8 cellular contexts compared by ENCODE assay signal in genomic region chr11:67022341-67022933, GRCh38. TPM values are rescaled to one million over a fixed set of nuclear protein-coding genes. Genes with fewer than 3 reads are reported as not detected.
DNase-seq lines count a peak whose midpoint lies in the region; ATAC-seq, FAIRE-seq and TF ChIP-seq lines count a peak whose summit lies in the region.

No MANE protein-coding gene starts in this region.

- H4K20me1 ChIP-seq in K562 (replicated peaks; ENCODE audit: control insufficient read depth, insufficient read depth, low read length) (no peaks in the 10 kb centered on the region), OCI-LY7 (ENCODE audit: insufficient read depth, low read length) (no peaks in the 10 kb centered on the region)

- TF ChIP-seq EP300 in A549 (IDR thresholded peaks at IDR 0.05) (no peak), K562 (IDR thresholded peaks at IDR 0.05; ENCODE audit: low read length) (no peak)

- BruUV-seq in K562 (replicated peaks; lab: Mats Ljungman, UMichigan) (no TSS peak), OCI-LY7 (replicated peaks; lab: Mats Ljungman, UMichigan) (no TSS peak)

- H3K9ac ChIP-seq in HUES48 (ENCODE audit: low read depth, low read length) (no peak overlapping the region), K562 (ENCODE audit: insufficient read depth in 1 of 2, low read depth in 2 of 2, low read length in 2 of 2) (no peak overlapping the region)

- 56% methylated on average over 18 of the region's 20 CpGs for WGBS in A549 (ENCODE audit: missing lambda C conversion rate)
- WGBS in K562 (ENCODE audit: insufficient coverage, low coverage, missing lambda C conversion rate): 53% methylated on average over 19 of the region's 20 CpGs
- 17% methylated on average over 20 of the region's 20 CpGs for WGBS in urinary bladder

- no peak overlapping the region for H2AFZ ChIP-seq in K562 (ENCODE audit: low read depth, low read length)
- no peak overlapping the region for H2AFZ ChIP-seq in OCI-LY7 (ENCODE audit: low read length)

- H3K4me2 ChIP-seq in A549 (peak overlapping the region; percentile 96), K562 (ENCODE audit: insufficient read depth, low read length) (no peak overlapping the region), OCI-LY7 (ENCODE audit: low read length) (no peak overlapping the region)

- POLR2A ChIA-PET in A549 (lab: Yijun Ruan, JAX) (interaction anchor here (1.4 to 1.8 kb wide), 2 partner anchors 10 to 179 kb away, joined by 4 to 6 read pairs; partner anchors contain the start of gene RCE1), K562 (lab: Yijun Ruan, JAX) (interaction anchor here (0.9 kb wide), 1 partner anchor 216 kb away, joined by 3 read pairs; no protein-coding TSS in a partner anchor), OCI-LY7 (lab: Charles Lee) (no interaction called here)

- H3K4me3 ChIP-seq in A549 (peak overlapping the region; percentile 66; the same call in 2 of the 3 replicates), HUES48 (ENCODE audit: low read depth, low read length) (peak overlapping the region; percentile 61), K562 (no peak overlapping the region), left lung (peak overlapping the region in 1 of 2 donors; percentile 17), urinary bladder (ENCODE audit: low read depth, low read length) (peak overlapping the region; percentile 44), OCI-LY7 (ENCODE audit: low read depth, low read length, poor library complexity, severe bottlenecking) (no peak overlapping the region)

- intact Hi-C loops in K562 (cut with micrococcal nuclease) (no loop called here), left lung (cut with DNase I) (no loop called here), OCI-LY7 (cut with micrococcal nuclease; ENCODE audit: unreplicated experiment) (no loop called here)

- peak in 1 of 2 experiments; percentile 15; a peak in 3 of 6 replicates for ATAC-seq in A549
- no peak for ATAC-seq in K562
- ATAC-seq in left lung: peak; percentile 34
- ATAC-seq in GM18909 (IDR thresholded peaks at IDR 0.05; ENCODE audit: poor library complexity, unreplicated experiment): no peak

- DNase-seq in A549 (ENCODE audit: low read depth in 1 of 2, low spot score in 1 of 2): peak in 1 of 2 experiments; percentile 45
- no peak for DNase-seq in K562 (ENCODE audit: extremely low read depth in 1 of 4, low spot score in 3 of 4)
- DNase-seq in left lung: no peak
- DNase-seq in stimulated activated naive CD4-positive, alpha-beta T cell treated with Interleukin-2 at 50 U/mL for 16 hours (lab: John Stamatoyannopoulos, UW): no peak
- DNase-seq in OCI-LY7 (ENCODE audit: low spot score): no peak

- CTCF ChIA-PET in A549 (lab: Yijun Ruan, JAX): interaction anchor here (0.6 to 10.6 kb wide), 33 partner anchors 8 to 297 kb away, joined by 3 to 67 read pairs (median 5); partner anchors contain the start of gene RCE1
- CTCF ChIA-PET in K562 (lab: Yijun Ruan, JAX; ENCODE audit: low intra/inter-chr PET ratio): interaction anchor here (0.6 to 0.9 kb wide), 3 partner anchors 140 to 327 kb away, joined by 3 to 5 read pairs (median 3); no protein-coding TSS in a partner anchor
- CTCF ChIA-PET in OCI-LY7 (lab: Charles Lee; ENCODE audit: unreplicated experiment): interaction anchor here (0.6 kb wide), 2 partner anchors 41 to 63 kb away, joined by 6 to 7 read pairs; no protein-coding TSS in a partner anchor

- in situ Hi-C loops in K562 (cut with MboI): no loop called here

- H3K36me3 ChIP-seq in HUES48 (ENCODE audit: control insufficient read depth, insufficient read depth, low read length): no peaks in the 10 kb centered on the region
- no peaks in the 10 kb centered on the region for H3K36me3 ChIP-seq in K562 (ENCODE audit: control insufficient read depth, insufficient read depth, low read length)
- no peaks in the 10 kb centered on the region for H3K36me3 ChIP-seq in left lung
- no peaks in the 10 kb centered on the region for H3K36me3 ChIP-seq in urinary bladder (ENCODE audit: insufficient read depth)
- no peaks in the 10 kb centered on the region for H3K36me3 ChIP-seq in OCI-LY7 (ENCODE audit: insufficient read depth, low read length)

- no peak for TF ChIP-seq RAD21 in A549 (conservative IDR thresholded peaks at IDR 0.05 in 1 of 2, IDR thresholded peaks at IDR 0.05 in 1 of 2)
- no peak for TF ChIP-seq RAD21 in K562 (CRISPR knock-in tag; conservative IDR thresholded peaks at IDR 0.05 in 1 of 2, IDR thresholded peaks at IDR 0.05 in 1 of 2)

- no peaks in the 10 kb centered on the region for H3K9me2 ChIP-seq in OCI-LY7 (ENCODE audit: insufficient read depth, low read length)

- H3K9me3 ChIP-seq in A549 (no peaks in the 10 kb centered on the region), HUES48 (ENCODE audit: control insufficient read depth, insufficient read depth, low read length) (no peaks in the 10 kb centered on the region), K562 (replicated peaks; ENCODE audit: control insufficient read depth, insufficient read depth, low read depth, low read length) (no peaks in the 10 kb centered on the region), left lung (no peaks in the 10 kb centered on the region), OCI-LY7 (ENCODE audit: low read length) (no peaks in the 10 kb centered on the region)

- H3K9me1 ChIP-seq in K562 (ENCODE audit: control insufficient read depth, insufficient read depth, low read length): no peaks in the 10 kb centered on the region

- H3K4me1 ChIP-seq in A549: peaks cover 24% of the 10 kb centered on the region
- peaks cover 5% of the 10 kb centered on the region; the same call in 1 of the 2 replicates for H3K4me1 ChIP-seq in HUES48 (ENCODE audit: control insufficient read depth, insufficient read depth, low read length)
- peaks cover 0 to 19% of the 10 kb centered on the region in 2 experiments; a peak in 2 of 5 replicates for H3K4me1 ChIP-seq in K562 (replicated peaks in 1 of 2; ENCODE audit: control insufficient read depth in 2 of 2, insufficient read depth in 2 of 2, low read length in 2 of 2)
- peaks cover 12 to 21% of the 10 kb centered on the region in 2 donors for H3K4me1 ChIP-seq in left lung
- peaks cover 1% of the 10 kb centered on the region for H3K4me1 ChIP-seq in urinary bladder (ENCODE audit: insufficient read depth)
- H3K4me1 ChIP-seq in OCI-LY7 (ENCODE audit: insufficient read depth, low read length, poor library complexity, severe bottlenecking): peaks cover 25% of the 10 kb centered on the region

- no peaks in the 10 kb centered on the region for H3K79me2 ChIP-seq in K562 (ENCODE audit: control insufficient read depth, insufficient read depth, low read length)
- H3K79me2 ChIP-seq in OCI-LY7 (ENCODE audit: insufficient read depth, low read depth, low read length): no peaks in the 10 kb centered on the region

- FAIRE-seq in A549 (lab: Jason Lieb, UNC) (no peak), K562 (lab: Jason Lieb, UNC) (peak; percentile 19)

- no peak for TF ChIP-seq CTCF in A549 (IDR thresholded peaks at IDR 0.05)
- no peak for TF ChIP-seq CTCF in K562 (IDR thresholded peaks at IDR 0.05 in 2 of 3, conservative IDR thresholded peaks at IDR 0.05 in 1 of 3; ENCODE audit: insufficient read depth in 2 of 3, low read depth in 1 of 3, low read length in 3 of 3)
- TF ChIP-seq CTCF in left lung (IDR thresholded peaks at IDR 0.05): no peak
- no peak for TF ChIP-seq CTCF in OCI-LY7 (conservative IDR thresholded peaks at IDR 0.05; ENCODE audit: low read length)

- peaks cover 39% of the 10 kb centered on the region for H3K27me3 ChIP-seq in HUES48 (ENCODE audit: control insufficient read depth, insufficient read depth, low read length)
- peaks cover 4 to 12% of the 10 kb centered on the region in 2 experiments; a peak in 1 of 5 replicates for H3K27me3 ChIP-seq in K562 (ENCODE audit: control insufficient read depth in 2 of 2, insufficient read depth in 2 of 2, low read length in 2 of 2)
- H3K27me3 ChIP-seq in left lung: peaks cover 20 to 62% of the 10 kb centered on the region in 2 donors

- H3K27ac ChIP-seq in A549: peak overlapping the region; percentile 72 to 87; a peak in 5 of 6 replicates
- H3K27ac ChIP-seq in HUES48 (ENCODE audit: low read depth, low read length): no peak overlapping the region
- H3K27ac ChIP-seq in K562 (ENCODE audit: extremely low read depth, low read depth, low read length): no peak overlapping the region
- no peak overlapping the region for H3K27ac ChIP-seq in left lung
- H3K27ac ChIP-seq in urinary bladder (ENCODE audit: low read depth): no peak overlapping the region
- no peak overlapping the region for H3K27ac ChIP-seq in OCI-LY7 (ENCODE audit: low read depth, low read length, poor library complexity, severe bottlenecking)

- TF ChIP-seq POLR2A in A549 (IDR thresholded peaks at IDR 0.05; ENCODE audit: low read length) (no peak), K562 (conservative IDR thresholded peaks at IDR 0.05) (no peak)

RNA-seq across cellular contexts. Expression of gene SYT12, which starts 0.5 kb away (rescaled TPM):
- polyA plus RNA-seq in A549 (2011; rRNA removed) (1.4 and 2.4 TPM in 2 replicates), A549 (2017; fragmentation: RNase III; extraction: RNeasy Plus Mini Kit Qiagen cat#74134 plus additional on column Dnase treatment) (6.6 to 10.6 TPM (median 9.6 TPM) in 3 replicates), K562 (2011; rRNA removed) (0.01 and 0.03 TPM in 2 replicates), K562 (2014; fragmentation: Illumina TruSeq; extraction: Trizol) (0.03 TPM in 1 of 2 replicates, not detected in the other), K562 (2014; fragmentation: Nextera tagmentation; extraction: Ambion mirVana) (not detected), K562 (2014; rRNA removed) (0.03 and 0.07 TPM in 2 replicates), urinary bladder (0.20 TPM)
- 2.7 and 4.7 TPM in 2 replicates for polyA plus RNA-seq in A549 (2012; cell fraction: cytosol; rRNA removed)
- 7.3 and 8.2 TPM in 2 replicates for polyA plus RNA-seq in A549 (2012; cell fraction: nucleus; rRNA removed)
- 1.7 and 2.3 TPM in 2 replicates for polyA minus RNA-seq in A549 (2011; rRNA and poly(A)+ RNA removed)
- total RNA-seq in K562 (2011; cell fraction: chromatin; rRNA removed; ENCODE audit: low replicate concordance): 0.14 and 0.32 TPM in 2 replicates
- total RNA-seq in K562 (2011; cell fraction: nucleolus; rRNA removed): 0.13 and 0.17 TPM in 2 replicates
- total RNA-seq in K562 (2011; cell fraction: nucleoplasm; rRNA removed): 0.15 TPM in 1 of 2 replicates, not detected in the other
- total RNA-seq in K562 (2014; rRNA removed) (not detected in 2 replicates), K562 (2014; rRNA removed; fragmentation: Illumina TruSeq; extraction: Trizol) (0.11 TPM in 1 of 2 replicates, not detected in the other), K562 (2015; rRNA removed; fragmentation: Illumina TruSeq; extraction: Trizol) (0.11 TPM in 1 of 2 replicates, not detected in the other), K562 (2021) (not detected in 2 replicates), left lung (under 1 TPM in 1 of 2 donors, not detected in 1; 0.61 TPM), urinary bladder (0.26 TPM), OCI-LY7 (2022) (0.72 and 0.87 TPM in 2 replicates)
- polyA plus RNA-seq in K562 (2011; cell fraction: cytosol; rRNA removed): 0.01 and 0.04 TPM in 2 replicates
- 0.04 and 0.13 TPM in 2 replicates for polyA plus RNA-seq in K562 (2011; cell fraction: nucleus; rRNA removed)
- polyA plus RNA-seq in K562 (2012): 0.08 and 0.21 TPM in 2 replicates
- polyA minus RNA-seq in K562 (2011; rRNA and poly(A)+ RNA removed): 0.04 TPM in 1 of 2 replicates, not detected in the other
- not detected in 2 replicates for polyA minus RNA-seq in K562 (2011; cell fraction: cytosol; rRNA and poly(A)+ RNA removed)
- 0.13 and 0.22 TPM in 2 replicates for polyA minus RNA-seq in K562 (2011; cell fraction: nucleus; rRNA and poly(A)+ RNA removed)
- 0.21 and 0.25 TPM in 2 replicates for total RNA-seq in OCI-LY7 (2014; rRNA removed; shearing (Covaris generic))

RNA-seq across cellular contexts. Expression of gene RHOD, which starts 34.2 kb away (rescaled TPM):
- 12.8 and 13.6 TPM in 2 replicates for polyA plus RNA-seq in A549 (2011; rRNA removed)
- polyA plus RNA-seq in A549 (2012; cell fraction: cytosol; rRNA removed): 38.8 and 45.1 TPM in 2 replicates
- 29.7 and 35.9 TPM in 2 replicates for polyA plus RNA-seq in A549 (2012; cell fraction: nucleus; rRNA removed)
- polyA plus RNA-seq in A549 (2017; fragmentation: RNase III; extraction: RNeasy Plus Mini Kit Qiagen cat#74134 plus additional on column Dnase treatment): 24.8 to 33.2 TPM (median 32.7 TPM) in 3 replicates
- polyA minus RNA-seq in A549 (2011; rRNA and poly(A)+ RNA removed): 7.6 and 12.4 TPM in 2 replicates
- total RNA-seq in K562 (2011; cell fraction: chromatin; rRNA removed; ENCODE audit: low replicate concordance): not detected in 2 replicates
- total RNA-seq in K562 (2011; cell fraction: nucleolus; rRNA removed): not detected in 2 replicates
- total RNA-seq in K562 (2011; cell fraction: nucleoplasm; rRNA removed): not detected in 2 replicates
- total RNA-seq in K562 (2014; rRNA removed): not detected in 2 replicates
- not detected in 2 replicates for total RNA-seq in K562 (2014; rRNA removed; fragmentation: Illumina TruSeq; extraction: Trizol)
- not detected in 2 replicates for total RNA-seq in K562 (2015; rRNA removed; fragmentation: Illumina TruSeq; extraction: Trizol)
- total RNA-seq in K562 (2021): not detected in 2 replicates
- polyA plus RNA-seq in K562 (2011; rRNA removed): not detected in 2 replicates
- polyA plus RNA-seq in K562 (2011; cell fraction: cytosol; rRNA removed): not detected in 2 replicates
- not detected in 2 replicates for polyA plus RNA-seq in K562 (2011; cell fraction: nucleus; rRNA removed)
- polyA plus RNA-seq in K562 (2012): not detected in 2 replicates
- not detected in 2 replicates for polyA plus RNA-seq in K562 (2014; fragmentation: Illumina TruSeq; extraction: Trizol)
- not detected for polyA plus RNA-seq in K562 (2014; fragmentation: Nextera tagmentation; extraction: Ambion mirVana)
- not detected in 2 replicates for polyA plus RNA-seq in K562 (2014; rRNA removed)
- polyA minus RNA-seq in K562 (2011; rRNA and poly(A)+ RNA removed): not detected in 2 replicates
- polyA minus RNA-seq in K562 (2011; cell fraction: cytosol; rRNA and poly(A)+ RNA removed): 1.3 and 1.7 TPM in 2 replicates
- polyA minus RNA-seq in K562 (2011; cell fraction: nucleus; rRNA and poly(A)+ RNA removed): 0.27 and 0.33 TPM in 2 replicates
- total RNA-seq in left lung: 10 to 100 TPM; 17.8 to 37.6 TPM
- 3.9 TPM for total RNA-seq in urinary bladder
- 10.1 TPM for polyA plus RNA-seq in urinary bladder
- total RNA-seq in OCI-LY7 (2014; rRNA removed; shearing (Covaris generic)): not detected in 2 replicates
- not detected in 2 replicates for total RNA-seq in OCI-LY7 (2022)

RNA-seq across cellular contexts. Expression of gene C11orf86, which starts 47.3 kb away (rescaled TPM):
- polyA plus RNA-seq in A549 (2011; rRNA removed): 9.3 and 10.8 TPM in 2 replicates
- 34.5 and 42.5 TPM in 2 replicates for polyA plus RNA-seq in A549 (2012; cell fraction: cytosol; rRNA removed)
- 23.0 and 24.9 TPM in 2 replicates for polyA plus RNA-seq in A549 (2012; cell fraction: nucleus; rRNA removed)
- polyA plus RNA-seq in A549 (2017; fragmentation: RNase III; extraction: RNeasy Plus Mini Kit Qiagen cat#74134 plus additional on column Dnase treatment): 39.7 to 59.6 TPM (median 56.4 TPM) in 3 replicates
- polyA minus RNA-seq in A549 (2011; rRNA and poly(A)+ RNA removed): 2.7 and 5.4 TPM in 2 replicates
- total RNA-seq in K562 (2011; cell fraction: chromatin; rRNA removed; ENCODE audit: low replicate concordance): not detected in 2 replicates
- not detected in 2 replicates for total RNA-seq in K562 (2011; cell fraction: nucleolus; rRNA removed)
- not detected in 2 replicates for total RNA-seq in K562 (2011; cell fraction: nucleoplasm; rRNA removed)
- not detected in 2 replicates for total RNA-seq in K562 (2014; rRNA removed)
- not detected in 2 replicates for total RNA-seq in K562 (2014; rRNA removed; fragmentation: Illumina TruSeq; extraction: Trizol)
- total RNA-seq in K562 (2015; rRNA removed; fragmentation: Illumina TruSeq; extraction: Trizol): not detected in 2 replicates
- not detected in 2 replicates for total RNA-seq in K562 (2021)
- polyA plus RNA-seq in K562 (2011; rRNA removed): not detected in 2 replicates
- polyA plus RNA-seq in K562 (2011; cell fraction: cytosol; rRNA removed): not detected in 2 replicates
- polyA plus RNA-seq in K562 (2011; cell fraction: nucleus; rRNA removed): not detected in 2 replicates
- not detected in 2 replicates for polyA plus RNA-seq in K562 (2012)
- not detected in 2 replicates for polyA plus RNA-seq in K562 (2014; fragmentation: Illumina TruSeq; extraction: Trizol)
- not detected for polyA plus RNA-seq in K562 (2014; fragmentation: Nextera tagmentation; extraction: Ambion mirVana)
- not detected in 2 replicates for polyA plus RNA-seq in K562 (2014; rRNA removed)
- polyA minus RNA-seq in K562 (2011; rRNA and poly(A)+ RNA removed): not detected in 2 replicates
- polyA minus RNA-seq in K562 (2011; cell fraction: cytosol; rRNA and poly(A)+ RNA removed): 1.1 TPM in 1 of 2 replicates, not detected in the other
- polyA minus RNA-seq in K562 (2011; cell fraction: nucleus; rRNA and poly(A)+ RNA removed): not detected in 2 replicates
- total RNA-seq in left lung: not detected
- total RNA-seq in urinary bladder: not detected
- polyA plus RNA-seq in urinary bladder: not detected
- total RNA-seq in OCI-LY7 (2014; rRNA removed; shearing (Covaris generic)): not detected in 2 replicates
- not detected in 2 replicates for total RNA-seq in OCI-LY7 (2022)

Comparison
In these comparisons a context has a peak if more than half of its experiments do, and no peak if none do; other contexts are left out.
1. H3K27ac ChIP-seq: peak in A549 (2 of 2); none in HUES48 (single experiment), K562 (single experiment), left lung (0 of 2), urinary bladder (single experiment) and OCI-LY7 (single experiment).
2. H3K4me3 ChIP-seq: peak in A549 (single experiment), HUES48 (single experiment) and urinary bladder (single experiment); none in K562 (single experiment) and OCI-LY7 (single experiment).